ENCODE assay signal across 8 cellular contexts in genomic region chr22:17638182-17638431, GRCh38. TPM values are rescaled to one million over a fixed set of nuclear protein-coding genes. Genes with fewer than 3 reads are reported as not detected.
A peak's percentile ranks its signal among the peaks of the same experiment; 100 is the strongest.
DNase-seq lines count a peak whose midpoint lies in the region; ATAC-seq and TF ChIP-seq lines count a peak whose summit lies in the region.

No MANE protein-coding gene starts in this region.

- no TSS peak for BruUV-seq in Calu3 (replicated peaks; lab: Mats Ljungman, UMichigan)

- H3K4me2 ChIP-seq in skeletal muscle satellite cell (ENCODE audit: low read length): peak overlapping the region; percentile 81

- peak overlapping the region; percentile 78 for H3K4me3 ChIP-seq in right cardiac atrium (ENCODE audit: low read length)
- peak overlapping the region; percentile 78 for H3K4me3 ChIP-seq in skeletal muscle satellite cell (ENCODE audit: low read length)

- H3K4me1 ChIP-seq in right cardiac atrium (ENCODE audit: control insufficient read depth, insufficient read depth, low read length) (peaks cover 2% of the 10 kb centered on the region), skeletal muscle satellite cell (ENCODE audit: control insufficient read depth, insufficient read depth, low read length) (peaks cover 22% of the 10 kb centered on the region)

- CTCF ChIA-PET in Calu3 (lab: Charles Lee): interaction anchor here (2.2 kb wide), 1 partner anchor 80 kb away, joined by 7 read pairs; no protein-coding TSS in a partner anchor

- DNase-seq in Calu3 (no peak), right cardiac atrium (no peak), NCI-H1048 (lab: John Stamatoyannopoulos, UW) (no peak)
- DNase-seq in activated T-helper 1 cell treated with anti-CD3 and anti-CD28 coated beads, Interleukin-12 subunit alpha, Interleukin-12 subunit beta, Interleukin-2, Interleukin-4 antibody, amounts not matched to agents 30 ng/mL and 10 ng/mL and 1 ng/mL, durations not matched to agents 14 hours and 24 hours and 36 hours (ENCODE audit: low spot score): peak; percentile 9
- DNase-seq in stimulated activated naive CD4-positive, alpha-beta T cell treated with Interleukin-2 at 50 U/mL for 16 hours (lab: John Stamatoyannopoulos, UW): no peak

- ATAC-seq in GM19035 (IDR thresholded peaks at IDR 0.05; ENCODE audit: unreplicated experiment) (peak; percentile 11), HG03442 (IDR thresholded peaks at IDR 0.05; ENCODE audit: unreplicated experiment) (peak; percentile 7), right cardiac atrium (peak; percentile 57 to 69)

- peak overlapping the region; percentile 93 for H3K27ac ChIP-seq in right cardiac atrium (ENCODE audit: low read length)

- H3K9me3 ChIP-seq in right cardiac atrium (ENCODE audit: control insufficient read depth, low read length) (no peaks in the 10 kb centered on the region), skeletal muscle satellite cell (replicated peaks; ENCODE audit: low read length) (no peaks in the 10 kb centered on the region)

- no peaks in the 10 kb centered on the region for H3K9me3 Mint-ChIP-seq in Calu3 (ENCODE audit: low read depth, unreplicated experiment)
- no peaks in the 10 kb centered on the region for H3K9me3 Mint-ChIP-seq in activated T-helper 1 cell treated with anti-CD3 and anti-CD28 coated beads, Interleukin-12 subunit alpha, Interleukin-12 subunit beta, Interleukin-2, Interleukin-4 antibody, amounts not matched to agents 30 ng/mL and 10 ng/mL and 1 ng/mL, durations not matched to agents 14 hours and 24 hours and 36 hours

- no peak for TF ChIP-seq CTCF in Calu3 (IDR thresholded peaks at IDR 0.05; ENCODE audit: unreplicated experiment)

- peak overlapping the region; percentile 99 for H3K9ac ChIP-seq in skeletal muscle satellite cell (ENCODE audit: low read depth, low read length)

- peaks cover 32% of the 10 kb centered on the region for H3K36me3 Mint-ChIP-seq in Calu3 (ENCODE audit: insufficient read depth, unreplicated experiment)
- H3K36me3 Mint-ChIP-seq in activated T-helper 1 cell treated with anti-CD3 and anti-CD28 coated beads, Interleukin-12 subunit alpha, Interleukin-12 subunit beta, Interleukin-2, Interleukin-4 antibody, amounts not matched to agents 30 ng/mL and 10 ng/mL and 1 ng/mL, durations not matched to agents 14 hours and 24 hours and 36 hours (ENCODE audit: low read depth): peaks cover 14% of the 10 kb centered on the region

- peaks cover 24% of the 10 kb centered on the region for H3K4me1 Mint-ChIP-seq in Calu3 (ENCODE audit: low read depth, unreplicated experiment)
- peaks cover 29% of the 10 kb centered on the region for H3K4me1 Mint-ChIP-seq in activated T-helper 1 cell treated with anti-CD3 and anti-CD28 coated beads, Interleukin-12 subunit alpha, Interleukin-12 subunit beta, Interleukin-2, Interleukin-4 antibody, amounts not matched to agents 30 ng/mL and 10 ng/mL and 1 ng/mL, durations not matched to agents 14 hours and 24 hours and 36 hours (ENCODE audit: low read depth)

- H3K27me3 ChIP-seq in right cardiac atrium (ENCODE audit: control insufficient read depth, insufficient read depth) (no peaks in the 10 kb centered on the region), skeletal muscle satellite cell (ENCODE audit: control insufficient read depth, insufficient read depth, low read length) (no peaks in the 10 kb centered on the region)

- peak overlapping the region; percentile 87 for H3K27ac Mint-ChIP-seq in Calu3 (ENCODE audit: unreplicated experiment)
- peak overlapping the region; percentile 95 for H3K27ac Mint-ChIP-seq in activated T-helper 1 cell treated with anti-CD3 and anti-CD28 coated beads, Interleukin-12 subunit alpha, Interleukin-12 subunit beta, Interleukin-2, Interleukin-4 antibody, amounts not matched to agents 30 ng/mL and 10 ng/mL and 1 ng/mL, durations not matched to agents 14 hours and 24 hours and 36 hours

- 2% methylated on average over 10 of the region's 10 CpGs for WGBS in right cardiac atrium

- H3K27me3 Mint-ChIP-seq in Calu3 (ENCODE audit: unreplicated experiment): no peaks in the 10 kb centered on the region
- H3K27me3 Mint-ChIP-seq in activated T-helper 1 cell treated with anti-CD3 and anti-CD28 coated beads, Interleukin-12 subunit alpha, Interleukin-12 subunit beta, Interleukin-2, Interleukin-4 antibody, amounts not matched to agents 30 ng/mL and 10 ng/mL and 1 ng/mL, durations not matched to agents 14 hours and 24 hours and 36 hours (ENCODE audit: insufficient read depth): peaks cover 3% of the 10 kb centered on the region

- peak overlapping the region; percentile 88 for H3K4me3 Mint-ChIP-seq in Calu3 (ENCODE audit: low read depth, unreplicated experiment)
- H3K4me3 Mint-ChIP-seq in activated T-helper 1 cell treated with anti-CD3 and anti-CD28 coated beads, Interleukin-12 subunit alpha, Interleukin-12 subunit beta, Interleukin-2, Interleukin-4 antibody, amounts not matched to agents 30 ng/mL and 10 ng/mL and 1 ng/mL, durations not matched to agents 14 hours and 24 hours and 36 hours: peak overlapping the region; percentile 94

- intact Hi-C loops in Calu3 (cut with micrococcal nuclease; ENCODE audit: unreplicated experiment): no loop called here
- intact Hi-C loops in activated T-helper 1 cell treated with anti-CD3 and anti-CD28 coated beads, Interleukin-12 subunit alpha, Interleukin-12 subunit beta, Interleukin-2, Interleukin-4 antibody, amounts not matched to agents 30 ng/mL and 10 ng/mL and 1 ng/mL, durations not matched to agents 14 hours and 24 hours and 36 hours (cut with micrococcal nuclease): loop anchor here (1.0 to 2.0 kb wide), 4 partner anchors 10 to 439 kb away; partner anchors contain the start of genes ATP6V1E1 and PEX26
- intact Hi-C loops in right cardiac atrium (cut with DNase I): loop anchor here in 2 of 4 donors (10.0 kb wide), 1 partner anchor 63 kb away; no protein-coding TSS in a partner anchor

- H3K36me3 ChIP-seq in skeletal muscle satellite cell (ENCODE audit: insufficient read depth, low read length): peaks cover 4% of the 10 kb centered on the region

RNA-seq across cellular contexts. Expression of gene BCL2L13, which starts 0.5 kb away (rescaled TPM):
- total RNA-seq in Calu3 (2022) (47.1 and 49.3 TPM in 2 replicates), right cardiac atrium (10 to 100 TPM; 51.6 to 62.9 (median 56.7) TPM)
- 34.6 and 35.9 TPM in 2 replicates for total RNA-seq in activated T-helper 1 cell treated with anti-CD3 and anti-CD28 coated beads, Interleukin-12 subunit alpha, Interleukin-12 subunit beta, Interleukin-2, Interleukin-4 antibody, amounts not matched to agents 30 ng/mL and 10 ng/mL and 1 ng/mL, durations not matched to agents 14 hours and 24 hours and 36 hours
- polyA plus RNA-seq in right cardiac atrium: 40.0 TPM
- 40.0 and 53.5 TPM in 2 replicates for total RNA-seq in skeletal muscle satellite cell (2012; rRNA removed)

RNA-seq across cellular contexts. Expression of gene ATP6V1E1, which starts 9.6 kb away (rescaled TPM):
- 105 and 116 TPM in 2 replicates for total RNA-seq in Calu3 (2022)
- 120 and 128 TPM in 2 replicates for total RNA-seq in activated T-helper 1 cell treated with anti-CD3 and anti-CD28 coated beads, Interleukin-12 subunit alpha, Interleukin-12 subunit beta, Interleukin-2, Interleukin-4 antibody, amounts not matched to agents 30 ng/mL and 10 ng/mL and 1 ng/mL, durations not matched to agents 14 hours and 24 hours and 36 hours
- 100 to 1,000 TPM; 162 to 199 (median 182) TPM for total RNA-seq in right cardiac atrium
- 207 TPM for polyA plus RNA-seq in right cardiac atrium
- total RNA-seq in skeletal muscle satellite cell (2012; rRNA removed): 119 and 130 TPM in 2 replicates

Comparison
In these comparisons a context has a peak if more than half of its experiments do, and no peak if none do; other contexts are left out.
1. ATAC-seq: peak in every context shown above with its lines; median percentile 63 in right cardiac atrium; 11 in GM19035; 7 in HG03442.